Comparison of ENCODE assay signal across 8 cellular contexts in genomic region chr19:42420055-42420544, GRCh38. TPM values are rescaled to one million over a fixed set of nuclear protein-coding genes. Genes with fewer than 3 reads are reported as not detected.
A peak's percentile ranks its signal among the peaks of the same experiment; 100 is the strongest.
DNase-seq lines count a peak whose midpoint lies in the region; ATAC-seq and TF ChIP-seq lines count a peak whose summit lies in the region.

No MANE protein-coding gene starts in this region.

- intact Hi-C loops in left ventricle myocardium inferior (cut with micrococcal nuclease): no loop called here

- DNase-seq in Caki2 (ENCODE audit: low read depth) (peak; percentile 42), HFFc6 (peak; percentile 49), RWPE1 (ENCODE audit: low spot score) (peak; percentile 71), left ventricle myocardium inferior (no peak)
- DNase-seq in activated gamma-delta T cell treated with anti-CD3 and anti-CD28 coated beads, Interleukin-2, amount 50 U/mL, for 16 hours (ENCODE audit: low read depth): peak; percentile 63
- DNase-seq in stimulated activated CD4-positive, alpha-beta T cell treated with anti-CD3 and anti-CD28 coated beads, Interleukin-2, amount 100 ng/mL, for 4 hours (ENCODE audit: low read depth): peak; percentile 67

- no peaks in the 10 kb centered on the region for H3K9me3 ChIP-seq in left ventricle myocardium inferior (replicated peaks)

- POLR2A ChIA-PET in RWPE1 (lab: Yijun Ruan, JAX; ENCODE audit: low non-redundant PET): interaction anchor here (0.6 to 0.7 kb wide), 4 partner anchors 11 to 406 kb away, joined by 3 to 7 read pairs (median 3); no protein-coding TSS in a partner anchor

- CTCF ChIA-PET in RWPE1 (lab: Yijun Ruan, JAX): interaction anchor here (0.5 to 1.6 kb wide), 13 partner anchors 11 to 1865 kb away, joined by 3 to 8 read pairs (median 3); no protein-coding TSS in a partner anchor

- TF ChIP-seq CTCF in HFFc6 (IDR thresholded peaks at IDR 0.05) (peak; percentile 83), RWPE1 (conservative IDR thresholded peaks at IDR 0.05; ENCODE audit: low read depth) (peak; percentile 70), left ventricle myocardium inferior (IDR thresholded peaks at IDR 0.05; ENCODE audit: borderline replicate concordance) (peak; percentile 65)

- in situ Hi-C loops in Caki2 (cut with HindIII; ENCODE audit: low pct_unique_long_range_greater_than_20kb, low sequenced_read_pairs): no loop called here

- no peaks in the 10 kb centered on the region for H3K9me3 Mint-ChIP-seq in HFFc6

- H3K4me1 ChIP-seq in left ventricle myocardium inferior: peaks cover 64% of the 10 kb centered on the region

- H3K27me3 ChIP-seq in left ventricle myocardium inferior (ENCODE audit: low read depth): no peaks in the 10 kb centered on the region

- no peak overlapping the region; the same call in 1 of the 2 replicates for H3K27ac Mint-ChIP-seq in HFFc6

- peaks cover 35% of the 10 kb centered on the region for H3K4me1 Mint-ChIP-seq in HFFc6 (ENCODE audit: low read depth)

- no peak for ATAC-seq in GM21717 (IDR thresholded peaks at IDR 0.05; ENCODE audit: unreplicated experiment)
- ATAC-seq in HG03108 (IDR thresholded peaks at IDR 0.05; ENCODE audit: unreplicated experiment): no peak

- H3K36me3 Mint-ChIP-seq in HFFc6 (ENCODE audit: low read depth): no peaks in the 10 kb centered on the region

- H3K27ac ChIP-seq in RWPE1 (peak overlapping the region; percentile 79), left ventricle myocardium inferior (replicated peaks) (peak overlapping the region; percentile 90)

- H3K27me3 Mint-ChIP-seq in HFFc6 (ENCODE audit: insufficient read depth): peaks cover 2% of the 10 kb centered on the region; the same call in 1 of the 2 replicates

- peak overlapping the region; percentile 40 for H3K4me3 ChIP-seq in left ventricle myocardium inferior

- H3K36me3 ChIP-seq in left ventricle myocardium inferior: peaks cover 15% of the 10 kb centered on the region

- no peak overlapping the region for H3K4me3 Mint-ChIP-seq in HFFc6

RNA-seq across cellular contexts. Expression of gene LIPE, which starts 7.1 kb away (rescaled TPM):
- 5.7 and 13.1 TPM in 2 replicates for total RNA-seq in Caki2 (2014; rRNA removed; shearing (Covaris generic); ENCODE audit: low replicate concordance)
- total RNA-seq in HFFc6 (2021; fragmentation: NEBNext Ultra II Directional; extraction: Animal tissue kit (Norgen Biotek cat#: 25700)): 1 to 10 TPM; 4.7 to 9.2 (median 7.1) TPM
- total RNA-seq in left ventricle myocardium inferior: 55.8 TPM

RNA-seq across cellular contexts. Expression of gene CXCL17, which starts 22.6 kb away (rescaled TPM):
- not detected in 2 replicates for total RNA-seq in Caki2 (2014; rRNA removed; shearing (Covaris generic); ENCODE audit: low replicate concordance)
- not detected for total RNA-seq in HFFc6 (2021; fragmentation: NEBNext Ultra II Directional; extraction: Animal tissue kit (Norgen Biotek cat#: 25700))
- total RNA-seq in left ventricle myocardium inferior: not detected

RNA-seq across cellular contexts. Expression of gene CNFN, which starts 30.0 kb away (rescaled TPM):
- total RNA-seq in Caki2 (2014; rRNA removed; shearing (Covaris generic); ENCODE audit: low replicate concordance): 22.1 TPM in 1 of 2 replicates, not detected in the other
- total RNA-seq in HFFc6 (2021; fragmentation: NEBNext Ultra II Directional; extraction: Animal tissue kit (Norgen Biotek cat#: 25700)): under 1 TPM; 0.48 to 0.80 (median 0.68) TPM
- 0.49 TPM for total RNA-seq in left ventricle myocardium inferior
